ENCODE assay signal across 17 cellular contexts in the genomic region with DNA sequence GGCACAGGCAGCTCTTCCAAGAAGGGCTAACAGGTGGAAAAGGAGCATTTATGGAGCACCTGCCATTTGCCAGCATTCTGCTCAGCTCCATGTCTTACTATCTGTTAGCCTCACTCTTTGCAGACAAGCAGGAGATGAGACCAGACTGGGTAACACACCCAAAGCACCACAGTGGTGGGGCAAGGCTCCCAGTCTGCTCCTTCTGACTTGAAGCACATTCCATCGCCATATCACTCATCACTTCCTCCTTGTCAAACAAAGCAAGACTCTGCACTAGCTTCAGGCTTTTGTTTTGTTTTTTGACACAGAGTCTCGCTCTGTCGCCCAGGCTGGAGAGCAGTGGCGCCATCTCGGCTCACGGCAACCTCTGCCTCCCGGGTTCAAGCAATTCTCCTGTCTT.
"Had no signal": no experiment of that assay in that cellular context is flagged by ENCODE, and none has a peak within 500 bp of the region (broad histone marks: within the 10 kb centered on the region; RNA-seq: fewer than 3 reads in every experiment).

No MANE protein-coding gene starts in this region.

- H3K4me3 Mint-ChIP-seq: activated CD4-positive, alpha-beta memory T cell treated with anti-CD3 and anti-CD28 coated beads, Interleukin-2, amount 10 ng/mL, durations not matched to agents 7 days and 5 days; activated CD4-positive, alpha-beta T cell treated with anti-CD3 and anti-CD28 coated beads for 36 hours; activated CD8-positive, alpha-beta memory T cell treated with anti-CD3 and anti-CD28 coated beads, Interleukin-2, amount 10 ng/mL, durations not matched to agents 7 days and 5 days; activated naive CD8-positive, alpha-beta T cell treated with anti-CD3 and anti-CD28 coated beads for 36 hours; endodermal cell; immature natural killer cell; mesothelial cell of epicardium; nephron; stimulated activated naive B cell treated with anti-CD40 and anti-IgM and Interleukin-4, amounts not matched to agents 10 μg/mL and 1 μg/mL and 100 μg/mL, for 72 hours; T-cell; WTC11 had no signal

- H3K4me3 ChIP-seq: lung, thyroid gland had no signal

- H3K27ac ChIP-seq: thyroid gland had no signal

- DNase-seq: activated CD4-positive, alpha-beta memory T cell treated with anti-CD3 and anti-CD28 coated beads, Interleukin-2, amount 10 ng/mL, durations not matched to agents 7 days and 5 days; activated CD4-positive, alpha-beta T cell treated with anti-CD3 and anti-CD28 coated beads for 36 hours; activated CD8-positive, alpha-beta memory T cell treated with anti-CD3 and anti-CD28 coated beads, Interleukin-2, amount 10 ng/mL, durations not matched to agents 7 days and 5 days; activated naive CD4-positive, alpha-beta T cell; activated naive CD8-positive, alpha-beta T cell treated with anti-CD3 and anti-CD28 coated beads for 36 hours; amygdala; central memory CD4-positive, alpha-beta T cell; endodermal cell; erythroblast; immature natural killer cell; stimulated activated naive B cell treated with anti-CD40 and anti-IgM and Interleukin-4, amounts not matched to agents 10 μg/mL and 1 μg/mL and 100 μg/mL, for 72 hours; T-cell; thyroid gland had no signal

- ATAC-seq: activated CD4-positive, alpha-beta T cell treated with anti-CD3 and anti-CD28 coated beads for 36 hours; activated CD8-positive, alpha-beta memory T cell treated with anti-CD3 and anti-CD28 coated beads, Interleukin-2, amount 10 ng/mL, durations not matched to agents 7 days and 5 days; stimulated activated naive B cell treated with anti-CD40 and anti-IgM and Interleukin-4, amounts not matched to agents 10 μg/mL and 1 μg/mL and 100 μg/mL, for 72 hours; T-cell; WTC11 had no signal

- H3K27me3 Mint-ChIP-seq: activated CD4-positive, alpha-beta memory T cell treated with anti-CD3 and anti-CD28 coated beads, Interleukin-2, amount 10 ng/mL, durations not matched to agents 7 days and 5 days; activated CD4-positive, alpha-beta T cell treated with anti-CD3 and anti-CD28 coated beads for 36 hours; activated CD8-positive, alpha-beta memory T cell treated with anti-CD3 and anti-CD28 coated beads, Interleukin-2, amount 10 ng/mL, durations not matched to agents 7 days and 5 days; activated naive CD8-positive, alpha-beta T cell treated with anti-CD3 and anti-CD28 coated beads for 36 hours; stimulated activated naive B cell treated with anti-CD40 and anti-IgM and Interleukin-4, amounts not matched to agents 10 μg/mL and 1 μg/mL and 100 μg/mL, for 72 hours; T-cell had no signal

- H3K27me3 ChIP-seq: thyroid gland had no signal

- H3K9me3 Mint-ChIP-seq: activated CD4-positive, alpha-beta memory T cell treated with anti-CD3 and anti-CD28 coated beads, Interleukin-2, amount 10 ng/mL, durations not matched to agents 7 days and 5 days; activated naive CD8-positive, alpha-beta T cell treated with anti-CD3 and anti-CD28 coated beads for 36 hours; endodermal cell; immature natural killer cell; mesothelial cell of epicardium; nephron; stimulated activated naive B cell treated with anti-CD40 and anti-IgM and Interleukin-4, amounts not matched to agents 10 μg/mL and 1 μg/mL and 100 μg/mL, for 72 hours; T-cell; WTC11 had no signal

- H3K4me1 Mint-ChIP-seq: activated CD4-positive, alpha-beta memory T cell treated with anti-CD3 and anti-CD28 coated beads, Interleukin-2, amount 10 ng/mL, durations not matched to agents 7 days and 5 days; activated CD4-positive, alpha-beta T cell treated with anti-CD3 and anti-CD28 coated beads for 36 hours; activated CD8-positive, alpha-beta memory T cell treated with anti-CD3 and anti-CD28 coated beads, Interleukin-2, amount 10 ng/mL, durations not matched to agents 7 days and 5 days; activated naive CD8-positive, alpha-beta T cell treated with anti-CD3 and anti-CD28 coated beads for 36 hours; immature natural killer cell; T-cell had no signal

- H3K27ac Mint-ChIP-seq: activated CD4-positive, alpha-beta memory T cell treated with anti-CD3 and anti-CD28 coated beads, Interleukin-2, amount 10 ng/mL, durations not matched to agents 7 days and 5 days; activated CD4-positive, alpha-beta T cell treated with anti-CD3 and anti-CD28 coated beads for 36 hours; activated CD8-positive, alpha-beta memory T cell treated with anti-CD3 and anti-CD28 coated beads, Interleukin-2, amount 10 ng/mL, durations not matched to agents 7 days and 5 days; endodermal cell; immature natural killer cell; mesothelial cell of epicardium; nephron; stimulated activated naive B cell treated with anti-CD40 and anti-IgM and Interleukin-4, amounts not matched to agents 10 μg/mL and 1 μg/mL and 100 μg/mL, for 72 hours; T-cell; WTC11 had no signal

- H3K9me3 ChIP-seq: thyroid gland had no signal

- H3K36me3 Mint-ChIP-seq: activated CD8-positive, alpha-beta memory T cell treated with anti-CD3 and anti-CD28 coated beads, Interleukin-2, amount 10 ng/mL, durations not matched to agents 7 days and 5 days had no signal

- H3K4me1 ChIP-seq: thyroid gland had no signal
